11 cellular contexts compared by ENCODE assay signal in genomic region chr1:11339346-11340247, GRCh38.
DNase-seq lines count a peak whose midpoint lies in the region; ATAC-seq and TF ChIP-seq lines count a peak whose summit lies in the region.
"Had no signal": no experiment of that assay in that cellular context is flagged by ENCODE, and none has a peak within 500 bp of the region (broad histone marks: within the 10 kb centered on the region; RNA-seq: fewer than 3 reads in every experiment).

No MANE protein-coding gene starts in this region.

- H3K36me3 Mint-ChIP-seq in neural crest cell (ENCODE audit: low read depth), result no peaks in the 10 kb centered on the region

- peaks cover 14% of the 10 kb centered on the region for H3K27me3 Mint-ChIP-seq in neural crest cell (ENCODE audit: low read depth)

- no peaks in the 10 kb centered on the region for H3K9me3 ChIP-seq in WERI-Rb-1 (ENCODE audit: severe bottlenecking)

- ATAC-seq in HG02852 (IDR thresholded peaks at IDR 0.05; ENCODE audit: unreplicated experiment), result no peak

- no peaks in the 10 kb centered on the region for H3K27me3 ChIP-seq in WERI-Rb-1 (ENCODE audit: insufficient read depth, low read depth, severe bottlenecking)

- H3K4me3 ChIP-seq in WERI-Rb-1 (ENCODE audit: low read depth, low read length), result peak overlapping the region; percentile 44

- peaks cover 56% of the 10 kb centered on the region for H3K4me1 Mint-ChIP-seq in neural crest cell

- peaks cover 5% of the 10 kb centered on the region for H3K36me3 ChIP-seq in WERI-Rb-1

- H3K9me3 Mint-ChIP-seq in neural crest cell, result no peaks in the 10 kb centered on the region

- TF ChIP-seq CTCF in WERI-Rb-1 (IDR thresholded peaks at IDR 0.05; ENCODE audit: low read depth, low read length) (no peak), neural crest cell (conservative IDR thresholded peaks at IDR 0.05) (no peak)

- peak overlapping the region; percentile 77 for H3K4me3 Mint-ChIP-seq in neural crest cell

- DNase-seq in DMS79 (lab: John Stamatoyannopoulos, UW) (peak; percentile 57), NCI-H1694 treated with DMSO at 0.1 percent for 48 hours (lab: John Stamatoyannopoulos, UW) (peak; percentile 55), WERI-Rb-1 (peak; percentile 98), neural crest cell (ENCODE audit: low read depth, low spot score) (peak; percentile 43), cerebellar cortex (ENCODE audit: low spot score) (no peak), midbrain (lab: John Stamatoyannopoulos, UW) (no peak)
- no peak for DNase-seq in stimulated activated CD4-positive, alpha-beta T cell treated with anti-CD3 and anti-CD28 coated beads, Interleukin-1b, Interleukin-23, amount 100 ng/mL, for 48 hours
- DNase-seq: activated CD4-positive, alpha-beta T cell treated with anti-CD3 and anti-CD28 coated beads, Interleukin-2, amount 50 U/mL, for 48 hours; mesenchymal stem cell; stimulated activated CD4-positive, alpha-beta T cell treated with anti-CD3 and anti-CD28 coated beads, Interleukin-15, amount 100 ng/mL, for 24 hours had no signal

- H3K27ac ChIP-seq in WERI-Rb-1, result peak overlapping the region; percentile 98

- H3K27ac Mint-ChIP-seq in neural crest cell (ENCODE audit: unreplicated experiment), result peak overlapping the region; percentile 79

Comparison
In these comparisons a context has a peak if more than half of its experiments do, and no peak if none do; other contexts are left out.
1. DNase-seq: peak in DMS79 (single experiment), NCI-H1694 treated with DMSO at 0.1 percent for 48 hours (single experiment), WERI-Rb-1 (single experiment) and neural crest cell (single experiment); none in cerebellar cortex (single experiment), stimulated activated CD4-positive, alpha-beta T cell treated with anti-CD3 and anti-CD28 coated beads, Interleukin-1b, Interleukin-23, amount 100 ng/mL, for 48 hours (single experiment) and midbrain (single experiment).